In genomic region chr3:10085738-10086137, GRCh38 we compare ENCODE assay signal across 23 cellular contexts. TPM values are rescaled to one million over a fixed set of nuclear protein-coding genes. Genes with fewer than 3 reads are reported as not detected.
DNase-seq lines count a peak whose midpoint lies in the region; TF ChIP-seq lines count a peak whose summit lies in the region.
"Had no signal": no experiment of that assay in that cellular context is flagged by ENCODE, and none has a peak within 500 bp of the region (broad histone marks: within the 10 kb centered on the region; RNA-seq: fewer than 3 reads in every experiment).

No MANE protein-coding gene starts in this region.

- CTCF ChIA-PET in mammary epithelial cell (lab: Charles Lee; ENCODE audit: low non-redundant PET): no interaction called here

- no peaks in the 10 kb centered on the region for H3K9me3 ChIP-seq in mammary epithelial cell (replicated peaks; ENCODE audit: insufficient read depth, low read length)
- no peaks in the 10 kb centered on the region for H3K9me3 ChIP-seq in stomach
- H3K9me3 ChIP-seq: BE2C, Peyer's patch had no signal

- no peaks in the 10 kb centered on the region for H3K79me2 ChIP-seq in mammary epithelial cell (ENCODE audit: insufficient read depth, low read length)

- intact Hi-C loops in mammary epithelial cell (cut with micrococcal nuclease) (no loop called here), stomach (cut with DNase I; ENCODE audit: low total_unique reads) (no loop called here)

- H3K27me3 ChIP-seq in mammary epithelial cell (ENCODE audit: insufficient read depth, low read length) (no peaks in the 10 kb centered on the region), kidney epithelial cell (ENCODE audit: control insufficient read depth, insufficient read depth, low read length) (no peaks in the 10 kb centered on the region), stomach (no peaks in the 10 kb centered on the region)
- H3K27me3 ChIP-seq: BE2C, Peyer's patch had no signal

- H3K4me3 ChIP-seq in mammary epithelial cell (replicated peaks in 1 of 3; ENCODE audit: insufficient read depth in 1 of 3, low read depth in 2 of 3, low read length in 3 of 3) (no peak overlapping the region), kidney epithelial cell (ENCODE audit: low read depth, low read length) (no peak overlapping the region), stomach (no peak overlapping the region)
- H3K4me3 ChIP-seq: Peyer's patch had no signal

- TF ChIP-seq EP300 in stomach (IDR thresholded peaks at IDR 0.05): no peak

- no peak for TF ChIP-seq CTCF in mammary epithelial cell (conservative IDR thresholded peaks at IDR 0.05 in 1 of 2, IDR thresholded peaks at IDR 0.05 in 1 of 2; ENCODE audit: extremely low read depth in 1 of 2, insufficient read depth in 1 of 2, low read depth in 1 of 2, low read length in 2 of 2)
- no peak for TF ChIP-seq CTCF in kidney epithelial cell (IDR thresholded peaks at IDR 0.05; ENCODE audit: insufficient read depth, low read length, poor library complexity, severe bottlenecking)
- TF ChIP-seq CTCF in stomach (IDR thresholded peaks at IDR 0.05): no peak

- BruUV-seq in mammary epithelial cell (replicated peaks; lab: Mats Ljungman, UMichigan): no TSS peak

- in situ Hi-C loops in mammary epithelial cell (cut with MboI; ENCODE audit: low sequenced_read_pairs in 2 of 2): no loop called here

- no peak overlapping the region for H3K27ac ChIP-seq in mammary epithelial cell (ENCODE audit: insufficient read depth, low read depth, low read length)
- peak overlapping the region in 4 of 5 donors; percentile 5 to 72 (median 46) for H3K27ac ChIP-seq in stomach
- H3K27ac ChIP-seq: HL-60, Peyer's patch had no signal

- no peak for TF ChIP-seq POLR2A in stomach (IDR thresholded peaks at IDR 0.05)

- 75% methylated on average over 1 of the region's 1 CpG for WGBS in mammary epithelial cell (ENCODE audit: low coverage, missing lambda C conversion rate)
- WGBS in stomach, 5 donors: 35 to 65% (median 41%) methylated on average over 1 of the region's 1 CpG

- no peak overlapping the region for H3K4me2 ChIP-seq in mammary epithelial cell (ENCODE audit: insufficient read depth, low read depth, low read length)

- dilution Hi-C loops in mammary epithelial cell (cut with HindIII; ENCODE audit: low sequenced_read_pairs): no loop called here

- no peak overlapping the region for H3K9ac ChIP-seq in mammary epithelial cell (ENCODE audit: insufficient read depth, low read length)

- peaks cover 8% of the 10 kb centered on the region for H3K4me1 ChIP-seq in mammary epithelial cell (ENCODE audit: insufficient read depth, low read length)
- H3K4me1 ChIP-seq in stomach: no peaks in the 10 kb centered on the region
- H3K4me1 ChIP-seq: BE2C, Peyer's patch had no signal

- DNase-seq in LoVo (ENCODE audit: low spot score) (peak; percentile 6), mammary epithelial cell (peak; percentile 60), kidney epithelial cell (ENCODE audit: low read depth) (peak; percentile 4), stomach (no peak)
- DNase-seq in activated CD8-positive, alpha-beta memory T cell treated with anti-CD3 and anti-CD28 coated beads for 24 hours: no peak
- no peak for DNase-seq in effector CD8-positive, alpha-beta T cell (lab: John Stamatoyannopoulos, UW)
- no peak for DNase-seq in stimulated activated CD4-positive, alpha-beta T cell treated with anti-CD3 and anti-CD28 coated beads, Interleukin-4, amount 100 ng/mL, for 1 hour
- DNase-seq: BE2C; CD4-positive, alpha-beta memory T cell; DND-41; GF-D8; HFFc6; KBM-7; MM.1S; NCI-H1105; NCI-H1930; NCI-H2171 treated with DMSO at 0.1 percent for 48 hours; NCI-H510A; NCI-H82; Peyer's patch; SHP77 treated with DMSO at 0.1 percent for 48 hours had no signal

- H2AFZ ChIP-seq in mammary epithelial cell (ENCODE audit: low read depth, low read length): no peak overlapping the region

- H4K20me1 ChIP-seq in mammary epithelial cell (ENCODE audit: insufficient read depth, low read length): no peaks in the 10 kb centered on the region

- H3K36me3 ChIP-seq in mammary epithelial cell (ENCODE audit: insufficient read depth, low read length): peaks cover 14% of the 10 kb centered on the region
- H3K36me3 ChIP-seq in kidney epithelial cell (ENCODE audit: control insufficient read depth, insufficient read depth, low read length): no peaks in the 10 kb centered on the region
- H3K36me3 ChIP-seq in stomach: peaks cover 0 to 6% (median 0%) of the 10 kb centered on the region in 4 donors
- H3K36me3 ChIP-seq: BE2C, Peyer's patch had no signal

RNA-seq across cellular contexts. Expression of gene FANCD2OS, which starts 22.3 kb away (rescaled TPM):
- total RNA-seq in mammary epithelial cell (not detected), kidney epithelial cell (not detected in 2 replicates), stomach (not detected)
- polyA plus RNA-seq in mammary epithelial cell (not detected), stomach (not detected)
- not detected for polyA minus RNA-seq in mammary epithelial cell
- total RNA-seq: CD4-positive, alpha-beta memory T cell; H4; HFFc6; Peyer's patch had no signal
- polyA plus RNA-seq: CD4-positive, alpha-beta memory T cell had no signal

RNA-seq across cellular contexts. Expression of gene BRK1, which starts 29.7 kb away (rescaled TPM):
- 100 to 1,000 TPM in 1 of 2 donors, 10 to 100 TPM in 1; 80.4 to 134 TPM for total RNA-seq in mammary epithelial cell
- 236 TPM for polyA plus RNA-seq in mammary epithelial cell
- polyA minus RNA-seq in mammary epithelial cell: 112 TPM
- 117 and 128 TPM in 2 replicates for total RNA-seq in kidney epithelial cell
- 100 to 1,000 TPM in 1 of 5 donors, 10 to 100 TPM in 4; 14.5 to 130 (median 51.9) TPM for total RNA-seq in stomach
- 100 to 1,000 TPM; 175 to 262 (median 218) TPM for polyA plus RNA-seq in stomach

RNA-seq across cellular contexts. Expression of gene VHL, which starts 55.8 kb away (rescaled TPM):
- total RNA-seq in mammary epithelial cell (10 to 100 TPM; 34.3 to 37.5 TPM), kidney epithelial cell (60.8 and 69.7 TPM in 2 replicates), stomach (10 to 100 TPM; 30.8 to 66.8 (median 36.2) TPM)
- polyA plus RNA-seq in mammary epithelial cell (9.8 TPM), stomach (10 to 100 TPM; 19.4 to 23.0 (median 20.0) TPM)
- 38.7 TPM for polyA minus RNA-seq in mammary epithelial cell

RNA-seq across cellular contexts. Expression of gene FANCD2, which starts 59.5 kb away (rescaled TPM):
- total RNA-seq in mammary epithelial cell (10 to 100 TPM in 1 of 2 donors, 1 to 10 TPM in 1; 6.7 to 23.6 TPM), kidney epithelial cell (16.6 and 18.6 TPM in 2 replicates), stomach (10 to 100 TPM in 1 of 5 donors, 1 to 10 TPM in 4; 1.3 to 21.1 (median 6.1) TPM)
- polyA plus RNA-seq in mammary epithelial cell (21.6 TPM), stomach (1 to 10 TPM in 2 of 3 donors, under 1 TPM in 1; 0.61 to 6.3 (median 5.3) TPM)
- 22.4 TPM for polyA minus RNA-seq in mammary epithelial cell

Comparison
In these comparisons a context has a peak if more than half of its experiments do, and no peak if none do; other contexts are left out.
1. DNase-seq: peak in LoVo (single experiment), mammary epithelial cell (single experiment) and kidney epithelial cell (single experiment); none in stomach (single experiment), activated CD8-positive, alpha-beta memory T cell treated with anti-CD3 and anti-CD28 coated beads for 24 hours (single experiment), effector CD8-positive, alpha-beta T cell (single experiment) and stimulated activated CD4-positive, alpha-beta T cell treated with anti-CD3 and anti-CD28 coated beads, Interleukin-4, amount 100 ng/mL, for 1 hour (single experiment).